1 cellular context compared by ENCODE assay signal in genomic region chr13:42602910-42603309, GRCh38.
A peak's percentile ranks its signal among the peaks of the same experiment; 100 is the strongest.
TF ChIP-seq lines count a peak whose summit lies in the region.

No MANE protein-coding gene starts in this region.

TF ChIP-seq in GM12878, 131 proteins besides CTCF, POLR2A, EP300 and RAD21 (continued from another document):
- TF ChIP-seq, protein P1, sequence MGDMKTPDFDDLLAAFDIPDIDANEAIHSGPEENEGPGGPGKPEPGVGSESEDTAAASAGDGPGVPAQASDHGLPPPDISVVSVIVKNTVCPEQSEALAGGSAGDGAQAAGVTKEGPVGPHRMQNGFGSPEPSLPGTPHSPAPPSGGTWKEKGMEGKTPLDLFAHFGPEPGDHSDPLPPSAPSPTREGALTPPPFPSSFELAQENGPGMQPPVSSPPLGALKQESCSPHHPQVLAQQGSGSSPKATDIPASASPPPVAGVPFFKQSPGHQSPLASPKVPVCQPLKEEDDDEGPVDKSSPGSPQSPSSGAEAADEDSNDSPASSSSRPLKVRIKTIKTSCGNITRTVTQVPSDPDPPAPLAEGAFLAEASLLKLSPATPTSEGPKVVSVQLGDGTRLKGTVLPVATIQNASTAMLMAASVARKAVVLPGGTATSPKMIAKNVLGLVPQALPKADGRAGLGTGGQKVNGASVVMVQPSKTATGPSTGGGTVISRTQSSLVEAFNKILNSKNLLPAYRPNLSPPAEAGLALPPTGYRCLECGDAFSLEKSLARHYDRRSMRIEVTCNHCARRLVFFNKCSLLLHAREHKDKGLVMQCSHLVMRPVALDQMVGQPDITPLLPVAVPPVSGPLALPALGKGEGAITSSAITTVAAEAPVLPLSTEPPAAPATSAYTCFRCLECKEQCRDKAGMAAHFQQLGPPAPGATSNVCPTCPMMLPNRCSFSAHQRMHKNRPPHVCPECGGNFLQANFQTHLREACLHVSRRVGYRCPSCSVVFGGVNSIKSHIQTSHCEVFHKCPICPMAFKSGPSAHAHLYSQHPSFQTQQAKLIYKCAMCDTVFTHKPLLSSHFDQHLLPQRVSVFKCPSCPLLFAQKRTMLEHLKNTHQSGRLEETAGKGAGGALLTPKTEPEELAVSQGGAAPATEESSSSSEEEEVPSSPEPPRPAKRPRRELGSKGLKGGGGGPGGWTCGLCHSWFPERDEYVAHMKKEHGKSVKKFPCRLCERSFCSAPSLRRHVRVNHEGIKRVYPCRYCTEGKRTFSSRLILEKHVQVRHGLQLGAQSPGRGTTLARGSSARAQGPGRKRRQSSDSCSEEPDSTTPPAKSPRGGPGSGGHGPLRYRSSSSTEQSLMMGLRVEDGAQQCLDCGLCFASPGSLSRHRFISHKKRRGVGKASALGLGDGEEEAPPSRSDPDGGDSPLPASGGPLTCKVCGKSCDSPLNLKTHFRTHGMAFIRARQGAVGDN (IDR thresholded peaks at IDR 0.05) = no peak
- TF ChIP-seq ZNF274 (IDR thresholded peaks at IDR 0.05; ENCODE audit: insufficient read depth, insufficient read length) (no peak), SRF (IDR thresholded peaks at IDR 0.05; ENCODE audit: low read depth in 2 of 2, low read length in 2 of 2) (peak in 1 of 2 experiments; percentile 64; a peak in 1 of 4 replicates), MYC (IDR thresholded peaks at IDR 0.05; ENCODE audit: insufficient read depth, insufficient read length, insufficient replicate concordance, low read length, severe bottlenecking) (no peak), NFXL1 (IDR thresholded peaks at IDR 0.05; ENCODE audit: borderline replicate concordance) (no peak), ZNF217 (IDR thresholded peaks at IDR 0.05) (no peak), NRF1 (conservative IDR thresholded peaks at IDR 0.05; ENCODE audit: low read depth, low read length) (no peak), EZH2 (IDR thresholded peaks at IDR 0.05; ENCODE audit: borderline replicate concordance, control insufficient read depth, low read depth, low read length) (no peak), POU2F2 (IDR thresholded peaks at IDR 0.05; ENCODE audit: borderline replicate concordance, low read depth, low read length) (peak; percentile 95), E2F8 (IDR thresholded peaks at IDR 0.05; ENCODE audit: low read depth, partially characterized antibody) (no peak), SIN3A (IDR thresholded peaks at IDR 0.05; ENCODE audit: low read depth, low read length) (no peak), NFIC (IDR thresholded peaks at IDR 0.05; ENCODE audit: low read depth, low read length) (peak; percentile 66), SPI1 (IDR thresholded peaks at IDR 0.05; ENCODE audit: borderline replicate concordance, insufficient read depth, low read depth, low read length) (peak; percentile 71; the same call in 1 of the 2 replicates), MEF2B (IDR thresholded peaks at IDR 0.05; ENCODE audit: partially characterized antibody, poor library complexity, severe bottlenecking) (peak; percentile 26), MAX (IDR thresholded peaks at IDR 0.05; ENCODE audit: low read depth, low read length) (no peak), KAT2A (conservative IDR thresholded peaks at IDR 0.05; ENCODE audit: control insufficient read depth, low read depth, low read length) (no peak), CREM (IDR thresholded peaks at IDR 0.05; ENCODE audit: low read depth) (0 out of 2 replicates have a peak, but pooled peaks have one; percentile 16), FOXK2 (IDR thresholded peaks at IDR 0.05) (no peak), RUNX3 (IDR thresholded peaks at IDR 0.05; ENCODE audit: low read length) (peak; percentile 77), ATF2 (IDR thresholded peaks at IDR 0.05; ENCODE audit: low read length) (peak; percentile 19; the same call in 1 of the 2 replicates), BHLHE40 (IDR thresholded peaks at IDR 0.05; ENCODE audit: borderline replicate concordance in 1 of 2, low read depth in 2 of 2, low read length in 1 of 2) (no peak), BCL3 (IDR thresholded peaks at IDR 0.05; ENCODE audit: borderline replicate concordance, insufficient read depth, low read depth, low read length, poor library complexity, severe bottlenecking) (no peak), NKRF (conservative IDR thresholded peaks at IDR 0.05) (no peak)
- TF ChIP-seq, protein P2, sequence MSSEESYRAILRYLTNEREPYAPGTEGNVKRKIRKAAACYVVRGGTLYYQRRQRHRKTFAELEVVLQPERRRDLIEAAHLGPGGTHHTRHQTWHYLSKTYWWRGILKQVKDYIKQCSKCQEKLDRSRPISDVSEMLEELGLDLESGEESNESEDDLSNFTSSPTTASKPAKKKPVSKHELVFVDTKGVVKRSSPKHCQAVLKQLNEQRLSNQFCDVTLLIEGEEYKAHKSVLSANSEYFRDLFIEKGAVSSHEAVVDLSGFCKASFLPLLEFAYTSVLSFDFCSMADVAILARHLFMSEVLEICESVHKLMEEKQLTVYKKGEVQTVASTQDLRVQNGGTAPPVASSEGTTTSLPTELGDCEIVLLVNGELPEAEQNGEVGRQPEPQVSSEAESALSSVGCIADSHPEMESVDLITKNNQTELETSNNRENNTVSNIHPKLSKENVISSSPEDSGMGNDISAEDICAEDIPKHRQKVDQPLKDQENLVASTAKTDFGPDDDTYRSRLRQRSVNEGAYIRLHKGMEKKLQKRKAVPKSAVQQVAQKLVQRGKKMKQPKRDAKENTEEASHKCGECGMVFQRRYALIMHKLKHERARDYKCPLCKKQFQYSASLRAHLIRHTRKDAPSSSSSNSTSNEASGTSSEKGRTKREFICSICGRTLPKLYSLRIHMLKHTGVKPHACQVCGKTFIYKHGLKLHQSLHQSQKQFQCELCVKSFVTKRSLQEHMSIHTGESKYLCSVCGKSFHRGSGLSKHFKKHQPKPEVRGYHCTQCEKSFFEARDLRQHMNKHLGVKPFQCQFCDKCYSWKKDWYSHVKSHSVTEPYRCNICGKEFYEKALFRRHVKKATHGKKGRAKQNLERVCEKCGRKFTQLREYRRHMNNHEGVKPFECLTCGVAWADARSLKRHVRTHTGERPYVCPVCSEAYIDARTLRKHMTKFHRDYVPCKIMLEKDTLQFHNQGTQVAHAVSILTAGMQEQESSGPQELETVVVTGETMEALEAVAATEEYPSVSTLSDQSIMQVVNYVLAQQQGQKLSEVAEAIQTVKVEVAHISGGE (CRISPR knock-in tag; IDR thresholded peaks at IDR 0.05) = no peak
